ENCODE assay signal across 8 cellular contexts in the genomic region with DNA sequence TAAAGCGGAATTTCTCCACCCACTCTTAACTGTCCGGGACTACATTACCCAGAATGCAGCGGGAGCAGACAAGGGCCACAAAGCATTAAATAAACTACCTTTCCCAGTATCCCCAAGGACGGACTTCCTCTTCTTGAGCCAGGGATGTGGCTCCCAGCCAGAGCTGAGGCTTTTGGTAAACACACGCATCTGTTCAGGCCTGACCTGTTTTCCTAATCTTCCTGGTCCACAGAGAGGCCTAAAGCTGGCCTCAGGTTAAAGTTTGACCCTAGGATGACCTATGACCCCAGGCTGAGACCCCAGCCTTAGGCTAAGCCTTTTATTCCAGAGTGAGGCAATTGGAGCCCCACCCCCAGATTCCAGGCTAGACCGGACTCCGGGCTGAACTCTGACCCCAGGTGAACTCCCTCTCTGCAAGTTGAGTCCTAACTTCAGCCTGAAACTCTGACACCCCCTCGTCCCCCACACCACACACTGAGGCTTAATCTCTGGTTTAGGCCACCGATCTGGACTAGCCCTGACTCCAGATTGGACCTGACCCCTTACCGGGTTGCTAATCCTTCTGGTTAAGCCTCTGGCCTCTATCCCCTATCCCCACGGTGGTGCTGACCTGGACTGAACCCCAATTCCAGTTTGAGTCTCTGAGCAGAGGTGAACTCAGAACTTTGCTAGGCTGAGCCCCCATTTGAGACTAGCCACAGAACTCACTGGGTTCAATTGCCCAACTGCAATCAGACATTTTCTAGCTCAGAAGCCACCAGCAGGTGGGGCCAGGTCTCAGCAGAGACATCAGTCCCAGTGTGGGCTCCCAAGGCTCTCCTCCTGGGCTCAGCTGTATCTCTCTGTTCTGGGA. TPM values are rescaled to one million over a fixed set of nuclear protein-coding genes. Genes with fewer than 3 reads are reported as not detected.
A peak's percentile ranks its signal among the peaks of the same experiment; 100 is the strongest.
DNase-seq lines count a peak whose midpoint lies in the region; ATAC-seq and TF ChIP-seq lines count a peak whose summit lies in the region.

No MANE protein-coding gene starts in this region.

- H3K9me3 Mint-ChIP-seq in activated T-helper 17 cell treated with anti-CD3 and anti-CD28 coated beads, Interleukin-2, amount 50 U/mL, for 72 hours, result no peaks in the 10 kb centered on the region

- DNase-seq in GF-D8 (lab: John Stamatoyannopoulos, UW), result peak; percentile 85
- DNase-seq in HUDEP-2 (lab: John Stamatoyannopoulos, UW; ENCODE audit: unreplicated experiment in 76 of 76), result peak in 74 of 76 experiments; percentile 30 to 99 (median 82)
- peak; percentile 75 for DNase-seq in RWPE1 (ENCODE audit: low spot score)
- peak; percentile 74 for DNase-seq in fibroblast of the conjunctiva (ENCODE audit: low read depth)
- DNase-seq in iPS-NIHi7 (ENCODE audit: extremely low spot score), result no peak

- ATAC-seq in activated T-helper 17 cell treated with anti-CD3 and anti-CD28 coated beads, Interleukin-2, amount 50 U/mL, for 72 hours (replicated peaks), result peak; percentile 20

- no peaks in the 10 kb centered on the region for H3K9me3 ChIP-seq in neuron (ENCODE audit: low read length)

- peak overlapping the region; percentile 46 for H3K4me3 ChIP-seq in neuron (ENCODE audit: low read length)

- peak overlapping the region; percentile 98 for H3K27ac ChIP-seq in RWPE1
- peak overlapping the region; percentile 95 for H3K27ac ChIP-seq in temporal lobe (ENCODE audit: low read depth, low read length)

- H3K27me3 Mint-ChIP-seq in activated T-helper 17 cell treated with anti-CD3 and anti-CD28 coated beads, Interleukin-2, amount 50 U/mL, for 72 hours, result no peaks in the 10 kb centered on the region

- H3K4me3 Mint-ChIP-seq in activated T-helper 17 cell treated with anti-CD3 and anti-CD28 coated beads, Interleukin-2, amount 50 U/mL, for 72 hours, result peak overlapping the region; percentile 94

- H3K4me1 ChIP-seq in neuron (ENCODE audit: insufficient read depth, low read length), result peaks cover 34% of the 10 kb centered on the region

- POLR2A ChIA-PET in RWPE1 (lab: Yijun Ruan, JAX; ENCODE audit: low non-redundant PET), result interaction anchor here (1.1 kb wide), 1 partner anchor 29 kb away, joined by 3 read pairs; the partner anchor contains the start of gene SH2D3A

- H2AFZ ChIP-seq in neuron (ENCODE audit: low read depth, low read length), result no peak overlapping the region

- H3K27ac Mint-ChIP-seq in activated T-helper 17 cell treated with anti-CD3 and anti-CD28 coated beads, Interleukin-2, amount 50 U/mL, for 72 hours, result peak overlapping the region; percentile 96

- TF ChIP-seq CTCF in RWPE1 (conservative IDR thresholded peaks at IDR 0.05; ENCODE audit: low read depth), result peak; percentile 72

- H3K4me1 Mint-ChIP-seq in activated T-helper 17 cell treated with anti-CD3 and anti-CD28 coated beads, Interleukin-2, amount 50 U/mL, for 72 hours, result peaks cover 23% of the 10 kb centered on the region

- H3K36me3 ChIP-seq in neuron (ENCODE audit: insufficient read depth, low read length), result no peaks in the 10 kb centered on the region

- CTCF ChIA-PET in RWPE1 (lab: Yijun Ruan, JAX), result interaction anchor here (0.5 to 1.9 kb wide), 9 partner anchors 29 to 502 kb away, joined by 3 to 19 read pairs (median 4); partner anchors contain the start of gene SH2D3A

- peaks cover 56% of the 10 kb centered on the region for H3K36me3 Mint-ChIP-seq in activated T-helper 17 cell treated with anti-CD3 and anti-CD28 coated beads, Interleukin-2, amount 50 U/mL, for 72 hours (ENCODE audit: low read depth)

- no peaks in the 10 kb centered on the region for H3K27me3 ChIP-seq in neuron (ENCODE audit: insufficient read depth, low read length)

RNA-seq across cellular contexts. Expression of gene GPR108, which starts 0.7 kb away (rescaled TPM):
- 10 to 100 TPM; 49.8 to 64.7 TPM for total RNA-seq in activated T-helper 17 cell treated with anti-CD3 and anti-CD28 coated beads, Interleukin-2, amount 50 U/mL, for 72 hours
- 11.6 TPM for total RNA-seq in temporal lobe

RNA-seq across cellular contexts. Expression of gene TRIP10, which starts 1.4 kb away (rescaled TPM):
- 10 to 100 TPM; 38.0 to 99.4 TPM for total RNA-seq in activated T-helper 17 cell treated with anti-CD3 and anti-CD28 coated beads, Interleukin-2, amount 50 U/mL, for 72 hours
- total RNA-seq in temporal lobe, result 2.2 TPM

RNA-seq across cellular contexts. Expression of gene C3, which starts 17.6 kb away (rescaled TPM):
- 1 to 10 TPM in 1 of 2 donors, under 1 TPM in 1; 0.99 to 4.3 TPM for total RNA-seq in activated T-helper 17 cell treated with anti-CD3 and anti-CD28 coated beads, Interleukin-2, amount 50 U/mL, for 72 hours
- total RNA-seq in temporal lobe, result 8.9 TPM

RNA-seq across cellular contexts. Expression of gene SH2D3A, which starts 29.1 kb away (rescaled TPM):
- total RNA-seq in activated T-helper 17 cell treated with anti-CD3 and anti-CD28 coated beads, Interleukin-2, amount 50 U/mL, for 72 hours, result 10 to 100 TPM; 21.1 to 21.2 TPM
- under 0.01 TPM for total RNA-seq in temporal lobe

RNA-seq across cellular contexts. Expression of gene VAV1, which starts 34.4 kb away (rescaled TPM):
- total RNA-seq in activated T-helper 17 cell treated with anti-CD3 and anti-CD28 coated beads, Interleukin-2, amount 50 U/mL, for 72 hours, result 100 to 1,000 TPM; 110 to 114 TPM
- 0.98 TPM for total RNA-seq in temporal lobe

Comparison
In these comparisons a context has a peak if more than half of its experiments do, and no peak if none do; other contexts are left out.
1. RNA of gene TRIP10, which starts 1.4 kb away (total RNA-seq): 38.0 to 99.4 TPM in activated T-helper 17 cell treated with anti-CD3 and anti-CD28 coated beads, Interleukin-2, amount 50 U/mL, for 72 hours; 2.2 TPM in temporal lobe (single experiment); every median in the first group is over 10 times any median in the second.